Comparison of ENCODE assay signal across 8 cellular contexts in genomic region chr9:35732185-35733108, GRCh38. TPM values are rescaled to one million over a fixed set of nuclear protein-coding genes. Genes with fewer than 3 reads are reported as not detected.
DNase-seq lines count a peak whose midpoint lies in the region; ATAC-seq and TF ChIP-seq lines count a peak whose summit lies in the region.

Gene CREB3 (plus strand): TSS chr9:35732666. CDS start chr9:35732773, 107 bp downstream.
Gene TLN1 (minus strand): TSS chr9:35732195. CDS start chr9:35725694, 6,501 bp downstream.

- H3K9me3 Mint-ChIP-seq in WTC11 = no peaks in the 10 kb centered on the region

- intact Hi-C loops in spleen (cut with DNase I; ENCODE audit: low total_unique reads) = loop anchor here (5.0 to 10.0 kb wide), 2 partner anchors 75 to 128 kb away; partner anchors contain the start of genes CCDC107, RMRP and TESK1

- H3K36me3 Mint-ChIP-seq in WTC11 = peaks cover 24% of the 10 kb centered on the region

- H3K27me3 Mint-ChIP-seq in WTC11 (ENCODE audit: low read depth) = no peaks in the 10 kb centered on the region

- peak; percentile 73 for ATAC-seq in HG03196 (IDR thresholded peaks at IDR 0.05; ENCODE audit: unreplicated experiment)
- peak; percentile 72 for ATAC-seq in WTC11

- WGBS in spleen, 5 donors = 0 to 1% (median 0%) methylated on average over 44 to 60 of the region's 60 CpGs

- H3K4me3 Mint-ChIP-seq in WTC11 = peak within 1 kb of the TSS; percentile 90

- TF ChIP-seq CTCF in AG09309 (IDR thresholded peaks at IDR 0.05; ENCODE audit: control insufficient read depth, insufficient read depth, low read depth, low read length, missing control alignments) (no peak), WTC11 (IDR thresholded peaks at IDR 0.05) (no peak), cardiac fibroblast (IDR thresholded peaks at IDR 0.05; ENCODE audit: low read depth, low read length) (no peak), spleen (IDR thresholded peaks at IDR 0.05 in 8 of 11, conservative IDR thresholded peaks at IDR 0.05 in 3 of 11) (peak in 4 of 11 experiments; percentile 26 to 50 (median 34))

- TF ChIP-seq POLR2A in GM18951 (IDR thresholded peaks at IDR 0.05; ENCODE audit: extremely low read depth, insufficient read depth, insufficient read length) (peak; percentile 80), spleen (IDR thresholded peaks at IDR 0.05) (peak in 1 of 3 donors; percentile 79)

- in situ Hi-C loops in GM18951 (cut with MboI; ENCODE audit: low sequenced_read_pairs, unreplicated experiment) = no loop called here

- peak within 1 kb of the TSS; percentile 88 for H3K4me3 ChIP-seq in AG09309 (ENCODE audit: control insufficient read depth, low read depth, low read length)
- H3K4me3 ChIP-seq in cardiac fibroblast (replicated peaks in 1 of 2; ENCODE audit: low read depth in 2 of 2, low read length in 2 of 2) = peak within 1 kb of the TSS; percentile 86 to 87
- peak within 1 kb of the TSS; percentile 66 to 90 (median 76) for H3K4me3 ChIP-seq in spleen

- no peaks in the 10 kb centered on the region for H3K9me3 ChIP-seq in spleen

- peak within 1 kb of the TSS; percentile 94 to 100 (median 98) for H3K27ac ChIP-seq in spleen

- peaks cover 46 to 90% (median 70%) of the 10 kb centered on the region in 6 donors for H3K4me1 ChIP-seq in spleen

- H3K36me3 ChIP-seq in spleen = peaks cover 8 to 46% (median 26%) of the 10 kb centered on the region in 6 donors

- peak within 1 kb of the TSS; percentile 95 for H3K27ac Mint-ChIP-seq in WTC11

- DNase-seq in AG09309 (ENCODE audit: low read depth) (peak; percentile 97), NCI-H226 (peak; percentile 92), WTC11 (ENCODE audit: low spot score) (peak; percentile 95), cardiac fibroblast (ENCODE audit: low read depth in 2 of 2) (peak; percentile 99 to 100), iPS-NIHi7 (ENCODE audit: extremely low spot score) (peak; percentile 90), spleen (peak; percentile 100)

- H3K4me1 Mint-ChIP-seq in WTC11 = peaks cover 14% of the 10 kb centered on the region

- no peaks in the 10 kb centered on the region for H3K27me3 ChIP-seq in spleen (replicated peaks in 1 of 7)

- POLR2A ChIA-PET in WTC11 (lab: Charles Lee) = interaction anchor here (0.6 to 2.6 kb wide), 17 partner anchors 8 to 663 kb away, joined by 3 to 13 read pairs (median 3); partner anchors contain the start of genes ARHGEF39, GBA2, RGP1 and TPM2

- CTCF ChIA-PET in WTC11 (lab: Charles Lee) = interaction anchor here (0.6 to 8.3 kb wide), 24 partner anchors 17 to 832 kb away, joined by 3 to 103 read pairs (median 5); partner anchors contain the start of genes ARHGEF39, CCDC107, GBA2 and HINT2

TF ChIP-seq in WTC11, 78 proteins besides CTCF, POLR2A, EP300 and RAD21 (continues in another document):
- TF ChIP-seq HMGA2 (CRISPR knock-in tag; IDR thresholded peaks at IDR 0.05) (no peak), KAT7 (CRISPR knock-in tag; IDR thresholded peaks at IDR 0.05; ENCODE audit: borderline replicate concordance) (no peak), TEAD4 (CRISPR knock-in tag; IDR thresholded peaks at IDR 0.05) (no peak), FOXP4 (CRISPR knock-in tag; IDR thresholded peaks at IDR 0.05) (no peak), ESRRA (CRISPR knock-in tag; IDR thresholded peaks at IDR 0.05; ENCODE audit: borderline replicate concordance) (no peak), ZNF425 (CRISPR knock-in tag; conservative IDR thresholded peaks at IDR 0.05) (no peak), PRRX2 (CRISPR knock-in tag; IDR thresholded peaks at IDR 0.05) (no peak), ZNF532 (CRISPR knock-in tag; IDR thresholded peaks at IDR 0.05; ENCODE audit: borderline replicate concordance) (no peak), NFE2L1 (CRISPR knock-in tag; IDR thresholded peaks at IDR 0.05) (no peak), ZMAT4 (CRISPR knock-in tag; IDR thresholded peaks at IDR 0.05) (no peak), RORB (CRISPR knock-in tag; IDR thresholded peaks at IDR 0.05) (no peak), TCF7 (CRISPR knock-in tag; IDR thresholded peaks at IDR 0.05; ENCODE audit: low read depth) (no peak), PREB (CRISPR knock-in tag; IDR thresholded peaks at IDR 0.05; ENCODE audit: borderline replicate concordance) (no peak; the same call in 1 of the 2 replicates), MYBL2 (CRISPR knock-in tag; IDR thresholded peaks at IDR 0.05) (no peak), TP53 (CRISPR knock-in tag; IDR thresholded peaks at IDR 0.05) (no peak), ZNF138 (CRISPR knock-in tag; conservative IDR thresholded peaks at IDR 0.05) (no peak)

RNA-seq across cellular contexts. Expression of gene CREB3, which starts in this region (rescaled TPM):
- total RNA-seq in WTC11 (2021) = 21.4 to 24.2 TPM (median 23.1 TPM) in 3 replicates
- total RNA-seq in spleen = 10 to 100 TPM; 21.8 to 35.9 (median 26.0) TPM
- polyA plus RNA-seq in spleen = 10 to 100 TPM; 14.7 to 26.7 (median 20.9) TPM

RNA-seq across cellular contexts. Expression of gene TLN1, which starts in this region (rescaled TPM):
- total RNA-seq in WTC11 (2021) = 97.1 to 109 TPM (median 106 TPM) in 3 replicates
- total RNA-seq in spleen = 100 to 1,000 TPM; 356 to 881 (median 592) TPM
- polyA plus RNA-seq in spleen = 100 to 1,000 TPM in 1 of 3 donors, 10 to 100 TPM in 2; 79.9 to 122 (median 95.5) TPM

Comparison
In these comparisons a context has a peak if more than half of its experiments do, and no peak if none do; other contexts are left out.
1. Peak in every context shown above with its lines: DNase-seq, ATAC-seq, H3K4me3 ChIP-seq and H3K27ac ChIP-seq.